11 cellular contexts compared by ENCODE assay signal in the genomic region with DNA sequence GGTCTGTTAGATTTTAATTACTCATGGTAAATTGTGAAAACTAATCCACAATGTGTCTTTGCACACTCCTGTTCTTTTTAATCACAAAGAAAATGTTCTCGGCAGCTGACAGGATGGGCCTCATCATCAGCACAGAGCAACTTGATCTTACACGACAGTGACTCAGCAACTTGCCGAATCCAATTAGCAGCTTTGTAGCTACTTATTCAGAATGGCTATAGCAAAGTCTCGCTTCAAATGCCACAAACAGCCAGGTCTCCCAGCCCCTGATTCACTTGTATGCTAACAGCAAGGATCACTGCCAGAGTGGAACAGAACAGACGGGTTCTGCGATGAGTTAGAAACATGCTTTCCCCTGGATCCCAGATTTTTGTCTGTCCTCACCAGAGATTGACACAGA.
DNase-seq lines count a peak whose midpoint lies in the region; ATAC-seq and TF ChIP-seq lines count a peak whose summit lies in the region.
"Had no signal": no experiment of that assay in that cellular context is flagged by ENCODE, and none has a peak within 500 bp of the region (broad histone marks: within the 10 kb centered on the region; RNA-seq: fewer than 3 reads in every experiment).

No MANE protein-coding gene starts in this region.

- no peaks in the 10 kb centered on the region for H3K27me3 Mint-ChIP-seq in MCF 10A (ENCODE audit: insufficient read depth, unreplicated experiment)
- H3K27me3 Mint-ChIP-seq: activated naive CD8-positive, alpha-beta T cell treated with anti-CD3 and anti-CD28 coated beads, Interleukin-2, amount 50 U/mL, for 24 hours had no signal

- H3K27ac ChIP-seq in breast epithelium (no peak overlapping the region), right cardiac atrium (ENCODE audit: low read length) (peak overlapping the region; percentile 60)
- H3K27ac ChIP-seq: C4-2B had no signal

- peaks cover 13% of the 10 kb centered on the region for H3K9me3 Mint-ChIP-seq in MCF 10A (ENCODE audit: unreplicated experiment)

- peak; percentile 49 for DNase-seq in MCF 10A (ENCODE audit: unreplicated experiment)
- no peak for DNase-seq in breast epithelium (ENCODE audit: low spot score in 2 of 2)
- DNase-seq in amniotic stem cell (lab: John Stamatoyannopoulos, UW) = peak; percentile 33
- no peak for DNase-seq in right cardiac atrium
- peak; percentile 66 for DNase-seq in superior temporal gyrus (ENCODE audit: extremely low spot score)
- DNase-seq in erythroblast (lab: John Stamatoyannopoulos, UW) = no peak
- DNase-seq in stimulated activated CD4-positive, alpha-beta T cell treated with anti-CD3 and anti-CD28 coated beads, Interleukin-2, amount 100 ng/mL, for 48 hours = no peak
- DNase-seq: activated naive CD8-positive, alpha-beta T cell treated with anti-CD3 and anti-CD28 coated beads, Interleukin-2, amount 50 U/mL, for 24 hours; mammary epithelial cell had no signal

- no peaks in the 10 kb centered on the region for H3K36me3 ChIP-seq in breast epithelium

- no peaks in the 10 kb centered on the region for H3K36me3 Mint-ChIP-seq in MCF 10A (ENCODE audit: insufficient read depth, unreplicated experiment)

- H3K27me3 ChIP-seq in breast epithelium (no peaks in the 10 kb centered on the region), right cardiac atrium (ENCODE audit: control insufficient read depth, insufficient read depth) (no peaks in the 10 kb centered on the region)

- no TSS peak for BruUV-seq in MCF 10A (replicated peaks; lab: Mats Ljungman, UMichigan)

- 58% methylated on average over 6 of the region's 6 CpGs for WGBS in right cardiac atrium

- ATAC-seq in right cardiac atrium (peak; percentile 40 to 55), HG03521 (IDR thresholded peaks at IDR 0.05; ENCODE audit: unreplicated experiment) (no peak)
- ATAC-seq: activated naive CD8-positive, alpha-beta T cell treated with anti-CD3 and anti-CD28 coated beads, Interleukin-2, amount 50 U/mL, for 24 hours had no signal

- H3K4me3 ChIP-seq in breast epithelium (no peak overlapping the region), right cardiac atrium (ENCODE audit: low read length) (no peak overlapping the region)

- intact Hi-C loops in MCF 10A (cut with micrococcal nuclease) = no loop called here
- intact Hi-C loops in breast epithelium (cut with DNase I; ENCODE audit: low total_unique reads) = no loop called here
- intact Hi-C loops in right cardiac atrium (cut with DNase I) = no loop called here

- POLR2A ChIA-PET in MCF 10A (lab: Yijun Ruan, JAX) = no interaction called here

- H3K4me1 Mint-ChIP-seq in MCF 10A (ENCODE audit: insufficient read depth, unreplicated experiment) = no peaks in the 10 kb centered on the region
- H3K4me1 Mint-ChIP-seq: activated naive CD8-positive, alpha-beta T cell treated with anti-CD3 and anti-CD28 coated beads, Interleukin-2, amount 50 U/mL, for 24 hours had no signal

- no peak overlapping the region for H3K4me3 Mint-ChIP-seq in MCF 10A (ENCODE audit: unreplicated experiment)
- H3K4me3 Mint-ChIP-seq: activated naive CD8-positive, alpha-beta T cell treated with anti-CD3 and anti-CD28 coated beads, Interleukin-2, amount 50 U/mL, for 24 hours had no signal

- CTCF ChIA-PET in MCF 10A (lab: Yijun Ruan, JAX) = interaction anchor here (0.7 to 1.1 kb wide), 3 partner anchors 9 to 241 kb away, joined by 3 to 5 read pairs (median 4); no protein-coding TSS in a partner anchor

- H3K9me3 ChIP-seq in breast epithelium (peaks cover 10 to 25% of the 10 kb centered on the region in 2 donors), right cardiac atrium (ENCODE audit: control insufficient read depth, low read length) (no peaks in the 10 kb centered on the region)

- TF ChIP-seq CTCF in MCF 10A (IDR thresholded peaks at IDR 0.05; ENCODE audit: unreplicated experiment) (no peak), breast epithelium (IDR thresholded peaks at IDR 0.05) (no peak)

- no peaks in the 10 kb centered on the region for H3K4me1 ChIP-seq in breast epithelium
- peaks cover 8% of the 10 kb centered on the region for H3K4me1 ChIP-seq in right cardiac atrium (ENCODE audit: control insufficient read depth, insufficient read depth, low read length)

- H3K27ac Mint-ChIP-seq in MCF 10A (ENCODE audit: low read depth, unreplicated experiment) = no peak overlapping the region
- H3K27ac Mint-ChIP-seq: activated naive CD8-positive, alpha-beta T cell treated with anti-CD3 and anti-CD28 coated beads, Interleukin-2, amount 50 U/mL, for 24 hours had no signal

- TF ChIP-seq POLR2A in breast epithelium (IDR thresholded peaks at IDR 0.05) = no peak
- no peak for TF ChIP-seq POLR2A in erythroblast (IDR thresholded peaks at IDR 0.05; ENCODE audit: low read length)

Comparison
In these comparisons a context has a peak if more than half of its experiments do, and no peak if none do; other contexts are left out.
1. DNase-seq: peak in MCF 10A (single experiment), amniotic stem cell (single experiment) and superior temporal gyrus (single experiment); none in breast epithelium (0 of 2), right cardiac atrium (0 of 3), erythroblast (0 of 2) and stimulated activated CD4-positive, alpha-beta T cell treated with anti-CD3 and anti-CD28 coated beads, Interleukin-2, amount 100 ng/mL, for 48 hours (0 of 2).